In genomic region chr5:151006704-151007334, GRCh38 we compare ENCODE assay signal across 16 cellular contexts. TPM values are rescaled to one million over a fixed set of nuclear protein-coding genes. Genes with fewer than 3 reads are reported as not detected.
A peak's percentile ranks its signal among the peaks of the same experiment; 100 is the strongest.
DNase-seq lines count a peak whose midpoint lies in the region; ATAC-seq and TF ChIP-seq lines count a peak whose summit lies in the region.
"Had no signal": no experiment of that assay in that cellular context is flagged by ENCODE, and none has a peak within 500 bp of the region (broad histone marks: within the 10 kb centered on the region; RNA-seq: fewer than 3 reads in every experiment).

No MANE protein-coding gene starts in this region.

- H3K4me3 ChIP-seq in ascending aorta (no peak overlapping the region), muscle layer of duodenum (ENCODE audit: low read depth in 1 of 2, low read length in 2 of 2) (peak overlapping the region in 1 of 2 donors; percentile 33), stomach smooth muscle (ENCODE audit: low read length in 2 of 2) (peak overlapping the region; percentile 16 to 30)

- peak overlapping the region; percentile 73 to 80 for H3K27ac ChIP-seq in ascending aorta
- H3K27ac ChIP-seq in muscle layer of duodenum (ENCODE audit: low read length) = peak overlapping the region; percentile 74
- H3K27ac ChIP-seq in stomach smooth muscle (ENCODE audit: low read length) = peak overlapping the region; percentile 85

- peaks cover 2% of the 10 kb centered on the region for H3K9me3 Mint-ChIP-seq in glutamatergic neuron (ENCODE audit: unreplicated experiment)
- H3K9me3 Mint-ChIP-seq: CD8-positive, alpha-beta memory T cell had no signal

- TF ChIP-seq CTCF in ascending aorta (IDR thresholded peaks at IDR 0.05) (no peak), glutamatergic neuron (IDR thresholded peaks at IDR 0.05; ENCODE audit: partially characterized antibody, unreplicated experiment) (no peak)

- H3K4me1 ChIP-seq in ascending aorta (peaks cover 0 to 16% of the 10 kb centered on the region in 2 donors), muscle layer of duodenum (ENCODE audit: control insufficient read depth in 1 of 2, insufficient read depth in 2 of 2, low read length in 2 of 2) (peaks cover 8 to 31% of the 10 kb centered on the region in 2 donors), stomach smooth muscle (ENCODE audit: control insufficient read depth, insufficient read depth, low read length) (peaks cover 29% of the 10 kb centered on the region)

- H3K9me3 ChIP-seq in ascending aorta = no peaks in the 10 kb centered on the region
- H3K9me3 ChIP-seq in muscle layer of duodenum (ENCODE audit: control insufficient read depth in 1 of 2, low read length in 2 of 2) = no peaks in the 10 kb centered on the region
- no peaks in the 10 kb centered on the region for H3K9me3 ChIP-seq in stomach smooth muscle (ENCODE audit: control insufficient read depth in 2 of 2, low read length in 2 of 2)
- no peaks in the 10 kb centered on the region for H3K9me3 ChIP-seq in T-helper 17 cell (ENCODE audit: control insufficient read depth, low read length, poor library complexity, severe bottlenecking)

- DNase-seq in ascending aorta (ENCODE audit: low spot score in 2 of 2) (no peak), left cardiac atrium (peak; percentile 33), T-helper 17 cell (no peak), NCI-H748 treated with DMSO at 0.1 percent for 48 hours (lab: John Stamatoyannopoulos, UW) (no peak), glutamatergic neuron (no peak)
- DNase-seq: ACHN; activated CD4-positive, alpha-beta T cell treated with anti-CD3 and anti-CD28 coated beads for 36 hours; activated naive CD4-positive, alpha-beta T cell treated with anti-CD3 and anti-CD28 coated beads, Interleukin-2, amount 50 U/mL, for 16 hours; CD8-positive, alpha-beta memory T cell; NCI-H1092; NCI-H2171; SHP77 treated with DMSO at 0.1 percent for 48 hours; stimulated activated CD4-positive, alpha-beta T cell treated with anti-CD3 and anti-CD28 coated beads, Interleukin-12 subunit alpha, Interleukin-12 subunit beta, amount 100 ng/mL, for 4 hours had no signal

- H3K36me3 ChIP-seq in ascending aorta (no peaks in the 10 kb centered on the region), muscle layer of duodenum (ENCODE audit: control insufficient read depth in 1 of 2, insufficient read depth in 2 of 2, low read length in 2 of 2) (no peaks in the 10 kb centered on the region), stomach smooth muscle (ENCODE audit: control insufficient read depth in 2 of 2, insufficient read depth in 2 of 2, low read length in 2 of 2) (no peaks in the 10 kb centered on the region)

- intact Hi-C loops in ascending aorta (cut with DNase I) (no loop called here), left cardiac atrium (cut with DNase I) (loop anchor here in 1 of 2 donors (5.0 kb wide), 1 partner anchor 230 kb away; no protein-coding TSS in a partner anchor)

- ATAC-seq in left cardiac atrium (peak in 1 of 2 donors; percentile 54), T-helper 17 cell (no peak), GM21786 (IDR thresholded peaks at IDR 0.05; ENCODE audit: unreplicated experiment) (no peak)
- ATAC-seq: activated CD4-positive, alpha-beta T cell treated with anti-CD3 and anti-CD28 coated beads for 36 hours had no signal

- H3K4me1 Mint-ChIP-seq in T-helper 17 cell (no peaks in the 10 kb centered on the region), glutamatergic neuron (ENCODE audit: low read depth, unreplicated experiment) (no peaks in the 10 kb centered on the region)
- H3K4me1 Mint-ChIP-seq: activated CD4-positive, alpha-beta T cell treated with anti-CD3 and anti-CD28 coated beads for 36 hours; CD8-positive, alpha-beta memory T cell had no signal

- peak overlapping the region in 1 of 2 donors; percentile 42 for H3K9ac ChIP-seq in stomach smooth muscle (ENCODE audit: low read length in 2 of 2)

- H3K27me3 Mint-ChIP-seq in T-helper 17 cell = peaks cover 38% of the 10 kb centered on the region
- no peaks in the 10 kb centered on the region for H3K27me3 Mint-ChIP-seq in glutamatergic neuron (ENCODE audit: unreplicated experiment)

- H3K27ac Mint-ChIP-seq in T-helper 17 cell (no peak overlapping the region), glutamatergic neuron (ENCODE audit: unreplicated experiment) (no peak overlapping the region)
- H3K27ac Mint-ChIP-seq: activated CD4-positive, alpha-beta T cell treated with anti-CD3 and anti-CD28 coated beads for 36 hours; CD8-positive, alpha-beta memory T cell had no signal

- no peaks in the 10 kb centered on the region for H3K36me3 Mint-ChIP-seq in T-helper 17 cell (ENCODE audit: low read depth)
- no peaks in the 10 kb centered on the region for H3K36me3 Mint-ChIP-seq in glutamatergic neuron (ENCODE audit: unreplicated experiment)

- no peak overlapping the region for H3K4me3 Mint-ChIP-seq in T-helper 17 cell
- H3K4me3 Mint-ChIP-seq in glutamatergic neuron (ENCODE audit: unreplicated experiment) = no peak overlapping the region
- H3K4me3 Mint-ChIP-seq: activated CD4-positive, alpha-beta T cell treated with anti-CD3 and anti-CD28 coated beads for 36 hours; CD8-positive, alpha-beta memory T cell had no signal

- no peaks in the 10 kb centered on the region for H3K27me3 ChIP-seq in ascending aorta
- H3K27me3 ChIP-seq in muscle layer of duodenum (ENCODE audit: low read depth, low read length) = no peaks in the 10 kb centered on the region
- H3K27me3 ChIP-seq in stomach smooth muscle (ENCODE audit: control insufficient read depth in 1 of 2, insufficient read depth in 2 of 2, low read length in 2 of 2) = no peaks in the 10 kb centered on the region

RNA-seq across cellular contexts. Expression of gene GPX3, which starts 13.6 kb away (rescaled TPM):
- total RNA-seq in ascending aorta (2,056 TPM), left cardiac atrium (1,000 to 10,000 TPM; 1,172 to 1,220 TPM), T-helper 17 cell (under 1 TPM in 1 of 2 donors, not detected in 1; 0.22 TPM), glutamatergic neuron (ENCODE audit: unreplicated experiment) (20.4 TPM)
- total RNA-seq: activated CD4-positive, alpha-beta T cell treated with anti-CD3 and anti-CD28 coated beads for 36 hours; CD8-positive, alpha-beta memory T cell had no signal

Comparison
In these comparisons a context has a peak if more than half of its experiments do, and no peak if none do; other contexts are left out.
1. H3K4me3 ChIP-seq: peak in stomach smooth muscle (2 of 2); none in ascending aorta (0 of 2).
2. RNA of gene GPX3, which starts 13.6 kb away (total RNA-seq): 2,056 TPM in ascending aorta (single experiment) and 1,172 to 1,220 TPM in left cardiac atrium; 20.4 TPM in glutamatergic neuron (single experiment) and 0.22 TPM in T-helper 17 cell; every median in the first group is over 10 times any median in the second.
3. Peak in every context shown above with its lines, with median percentiles within 50 percentile points of each other: H3K27ac ChIP-seq.